8 cellular contexts compared by ENCODE assay signal in genomic region chr1:210233495-210234253, GRCh38. TPM values are rescaled to one million over a fixed set of nuclear protein-coding genes. Genes with fewer than 3 reads are reported as not detected.
DNase-seq lines count a peak whose midpoint lies in the region; ATAC-seq and TF ChIP-seq lines count a peak whose summit lies in the region.

No MANE protein-coding gene starts in this region.

- H3K36me3 ChIP-seq in PC-9 (ENCODE audit: low read depth): no peaks in the 10 kb centered on the region
- no peaks in the 10 kb centered on the region for H3K36me3 ChIP-seq in kidney epithelial cell (ENCODE audit: control insufficient read depth, insufficient read depth, low read length)
- H3K36me3 ChIP-seq in spleen: no peaks in the 10 kb centered on the region

- H3K4me2 ChIP-seq in PC-9: peak overlapping the region; percentile 87

- WGBS in spleen, 5 donors: 2 to 6% (median 3%) methylated on average over 34 to 56 of the region's 56 CpGs

- no peaks in the 10 kb centered on the region for H3K36me3 Mint-ChIP-seq in activated CD4-positive, alpha-beta memory T cell treated with anti-CD3 and anti-CD28 coated beads for 36 hours
- no peaks in the 10 kb centered on the region for H3K36me3 Mint-ChIP-seq in activated CD4-positive, alpha-beta memory T cell treated with anti-CD3 and anti-CD28 coated beads, Interleukin-2, amount 10 ng/mL, durations not matched to agents 7 days and 5 days (ENCODE audit: low read depth)
- no peaks in the 10 kb centered on the region for H3K36me3 Mint-ChIP-seq in chondrocyte (ENCODE audit: low read depth)

- POLR2A ChIA-PET in activated CD4-positive, alpha-beta memory T cell treated with anti-CD3 and anti-CD28 coated beads for 36 hours (lab: Charles Lee): interaction anchor here (1.2 kb wide), 1 partner anchor 21 kb away, joined by 3 read pairs; no protein-coding TSS in a partner anchor
- POLR2A ChIA-PET in activated CD4-positive, alpha-beta memory T cell treated with anti-CD3 and anti-CD28 coated beads, Interleukin-2, amount 10 ng/mL, durations not matched to agents 7 days and 5 days (lab: Charles Lee): no interaction called here
- POLR2A ChIA-PET in PC-9 (lab: Charles Lee; ENCODE audit: unreplicated experiment): interaction anchor here (0.5 to 1.0 kb wide), 10 partner anchors 10 to 1346 kb away, joined by 3 to 10 read pairs (median 4); no protein-coding TSS in a partner anchor

- H4K20me1 ChIP-seq in PC-9 (ENCODE audit: insufficient read depth): no peaks in the 10 kb centered on the region

- peaks cover 54% of the 10 kb centered on the region for H3K27me3 Mint-ChIP-seq in activated CD4-positive, alpha-beta memory T cell treated with anti-CD3 and anti-CD28 coated beads for 36 hours
- H3K27me3 Mint-ChIP-seq in activated CD4-positive, alpha-beta memory T cell treated with anti-CD3 and anti-CD28 coated beads, Interleukin-2, amount 10 ng/mL, durations not matched to agents 7 days and 5 days: peaks cover 60% of the 10 kb centered on the region
- H3K27me3 Mint-ChIP-seq in chondrocyte (ENCODE audit: low read depth): no peaks in the 10 kb centered on the region

- no peaks in the 10 kb centered on the region for H3K9me3 Mint-ChIP-seq in activated CD4-positive, alpha-beta memory T cell treated with anti-CD3 and anti-CD28 coated beads for 36 hours
- H3K9me3 Mint-ChIP-seq in activated CD4-positive, alpha-beta memory T cell treated with anti-CD3 and anti-CD28 coated beads, Interleukin-2, amount 10 ng/mL, durations not matched to agents 7 days and 5 days: no peaks in the 10 kb centered on the region
- no peaks in the 10 kb centered on the region for H3K9me3 Mint-ChIP-seq in chondrocyte (ENCODE audit: low read depth)

- peaks cover 8% of the 10 kb centered on the region for H3K4me1 Mint-ChIP-seq in activated CD4-positive, alpha-beta memory T cell treated with anti-CD3 and anti-CD28 coated beads for 36 hours (ENCODE audit: low read depth)
- H3K4me1 Mint-ChIP-seq in activated CD4-positive, alpha-beta memory T cell treated with anti-CD3 and anti-CD28 coated beads, Interleukin-2, amount 10 ng/mL, durations not matched to agents 7 days and 5 days: peaks cover 10% of the 10 kb centered on the region
- peaks cover 53% of the 10 kb centered on the region for H3K4me1 Mint-ChIP-seq in chondrocyte (ENCODE audit: low read depth)

- H3K9me3 ChIP-seq in PC-9 (ENCODE audit: insufficient read depth, low read depth) (no peaks in the 10 kb centered on the region), spleen (no peaks in the 10 kb centered on the region)

- BruUV-seq in PC-9 (replicated peaks; lab: Mats Ljungman, UMichigan): TSS peak; percentile 74

- H3K79me2 ChIP-seq in PC-9 (ENCODE audit: low read depth): no peaks in the 10 kb centered on the region; the same call in 1 of the 2 replicates

- no peak for ATAC-seq in HG02610 (IDR thresholded peaks at IDR 0.05; ENCODE audit: unreplicated experiment)
- ATAC-seq in GM21367 (IDR thresholded peaks at IDR 0.05; ENCODE audit: unreplicated experiment): no peak

- H3F3A ChIP-seq in PC-9 (ENCODE audit: insufficient read depth, low read depth): peaks cover 23% of the 10 kb centered on the region

- intact Hi-C loops in activated CD4-positive, alpha-beta memory T cell treated with anti-CD3 and anti-CD28 coated beads for 36 hours (cut with micrococcal nuclease): loop anchor here (2.0 to 5.0 kb wide), 3 partner anchors 17 to 91 kb away; no protein-coding TSS in a partner anchor
- intact Hi-C loops in PC-9 (cut with micrococcal nuclease; ENCODE audit: unreplicated experiment): loop anchor here (1.0 to 10.0 kb wide), 5 partner anchors 18 to 339 kb away; no protein-coding TSS in a partner anchor
- intact Hi-C loops in spleen (cut with DNase I; ENCODE audit: low total_unique reads): no loop called here

- H2AFZ ChIP-seq in PC-9: peak overlapping the region; percentile 98

- H3K27ac ChIP-seq in PC-9: peak overlapping the region; percentile 41
- H3K27ac ChIP-seq in spleen: no peak overlapping the region

- H3K4me1 ChIP-seq in PC-9 (replicated peaks; ENCODE audit: insufficient read depth) (peaks cover 33% of the 10 kb centered on the region), spleen (peaks cover 5 to 28% (median 22%) of the 10 kb centered on the region in 6 donors)

- peak; percentile 53 for DNase-seq in activated CD4-positive, alpha-beta memory T cell treated with anti-CD3 and anti-CD28 coated beads for 36 hours
- DNase-seq in activated CD4-positive, alpha-beta memory T cell treated with anti-CD3 and anti-CD28 coated beads, Interleukin-2, amount 10 ng/mL, durations not matched to agents 7 days and 5 days: no peak
- DNase-seq in PC-9 (peak; percentile 75 to 86), chondrocyte (ENCODE audit: low spot score) (no peak), kidney epithelial cell (ENCODE audit: low read depth) (no peak), spleen (no peak)

- H3K27me3 ChIP-seq in PC-9 (ENCODE audit: insufficient read depth, low read depth) (no peaks in the 10 kb centered on the region), kidney epithelial cell (ENCODE audit: control insufficient read depth, insufficient read depth, low read length) (no peaks in the 10 kb centered on the region), spleen (replicated peaks in 1 of 7) (peaks cover 3 to 98% (median 65%) of the 10 kb centered on the region in 7 donors)

- no peaks in the 10 kb centered on the region; the same call in 1 of the 2 replicates for H3K9me2 ChIP-seq in PC-9 (ENCODE audit: insufficient read depth)

- H3K27ac Mint-ChIP-seq in activated CD4-positive, alpha-beta memory T cell treated with anti-CD3 and anti-CD28 coated beads for 36 hours: no peak overlapping the region
- H3K27ac Mint-ChIP-seq in activated CD4-positive, alpha-beta memory T cell treated with anti-CD3 and anti-CD28 coated beads, Interleukin-2, amount 10 ng/mL, durations not matched to agents 7 days and 5 days: no peak overlapping the region
- peak overlapping the region; percentile 29 for H3K27ac Mint-ChIP-seq in chondrocyte (ENCODE audit: unreplicated experiment)

- CTCF ChIA-PET in activated CD4-positive, alpha-beta memory T cell treated with anti-CD3 and anti-CD28 coated beads for 36 hours (lab: Charles Lee): interaction anchor here (1.5 kb wide), 1 partner anchor 140 kb away, joined by 3 read pairs; no protein-coding TSS in a partner anchor
- CTCF ChIA-PET in activated CD4-positive, alpha-beta memory T cell treated with anti-CD3 and anti-CD28 coated beads, Interleukin-2, amount 10 ng/mL, durations not matched to agents 7 days and 5 days (lab: Charles Lee): no interaction called here
- CTCF ChIA-PET in PC-9 (lab: Charles Lee): interaction anchor here (0.6 to 1.4 kb wide), 6 partner anchors 19 to 1036 kb away, joined by 3 to 9 read pairs (median 4); no protein-coding TSS in a partner anchor

- TF ChIP-seq CTCF in PC-9 (conservative IDR thresholded peaks at IDR 0.05) (no peak), chondrocyte (IDR thresholded peaks at IDR 0.05) (no peak), kidney epithelial cell (IDR thresholded peaks at IDR 0.05; ENCODE audit: insufficient read depth, low read length, poor library complexity, severe bottlenecking) (no peak), spleen (IDR thresholded peaks at IDR 0.05 in 8 of 11, conservative IDR thresholded peaks at IDR 0.05 in 3 of 11) (no peak)

- TF ChIP-seq POLR2A in spleen (IDR thresholded peaks at IDR 0.05): no peak

- H3K4me3 Mint-ChIP-seq in activated CD4-positive, alpha-beta memory T cell treated with anti-CD3 and anti-CD28 coated beads for 36 hours: peak overlapping the region; percentile 36
- no peak overlapping the region for H3K4me3 Mint-ChIP-seq in activated CD4-positive, alpha-beta memory T cell treated with anti-CD3 and anti-CD28 coated beads, Interleukin-2, amount 10 ng/mL, durations not matched to agents 7 days and 5 days
- peak overlapping the region; percentile 76 for H3K4me3 Mint-ChIP-seq in chondrocyte (ENCODE audit: unreplicated experiment)

- H3K4me3 ChIP-seq in PC-9: peak overlapping the region; percentile 96
- H3K4me3 ChIP-seq in kidney epithelial cell (ENCODE audit: low read depth, low read length): peak overlapping the region; percentile 92
- H3K4me3 ChIP-seq in spleen: peak overlapping the region; percentile 9 to 67 (median 36)

RNA-seq across cellular contexts. Expression of gene SERTAD4, which starts 1.1 kb away (rescaled TPM):
- not detected for total RNA-seq in activated CD4-positive, alpha-beta memory T cell treated with anti-CD3 and anti-CD28 coated beads for 36 hours
- not detected for total RNA-seq in activated CD4-positive, alpha-beta memory T cell treated with anti-CD3 and anti-CD28 coated beads, Interleukin-2, amount 10 ng/mL, durations not matched to agents 7 days and 5 days
- total RNA-seq in PC-9 (2021) (12.9 and 22.6 TPM in 2 replicates), chondrocyte (39.1 to 71.7 TPM (median 43.5 TPM) in 3 replicates), kidney epithelial cell (10.6 and 11.4 TPM in 2 replicates), spleen (under 1 TPM in 2 of 7 donors, not detected in 5; 0.06 to 0.07 TPM)
- polyA plus RNA-seq in spleen: under 1 TPM; 0.02 to 0.09 (median 0.06) TPM

Comparison
In these comparisons a context has a peak if more than half of its experiments do, and no peak if none do; other contexts are left out.
1. DNase-seq: peak in activated CD4-positive, alpha-beta memory T cell treated with anti-CD3 and anti-CD28 coated beads for 36 hours (single experiment) and PC-9 (2 of 2); none in activated CD4-positive, alpha-beta memory T cell treated with anti-CD3 and anti-CD28 coated beads, Interleukin-2, amount 10 ng/mL, durations not matched to agents 7 days and 5 days (single experiment), chondrocyte (single experiment), kidney epithelial cell (single experiment) and spleen (single experiment).
2. H3K4me3 ChIP-seq: peak in every context shown above with its lines; median percentile 96 in PC-9; 92 in kidney epithelial cell; 36 in spleen.
3. RNA of gene SERTAD4, which starts 1.1 kb away (total RNA-seq): 39.1 to 71.7 TPM in chondrocyte, 12.9 to 22.6 TPM in PC-9 and 10.6 to 11.4 TPM in kidney epithelial cell; 0.06 to 0.07 TPM in spleen, not detected in activated CD4-positive, alpha-beta memory T cell treated with anti-CD3 and anti-CD28 coated beads for 36 hours and not detected in activated CD4-positive, alpha-beta memory T cell treated with anti-CD3 and anti-CD28 coated beads, Interleukin-2, amount 10 ng/mL, durations not matched to agents 7 days and 5 days; every median in the first group is over 10 times any median in the second.